Comparison of ENCODE assay signal across 8 cellular contexts in genomic region chr6:113414511-113414910, GRCh38.
DNase-seq lines count a peak whose midpoint lies in the region; ATAC-seq and TF ChIP-seq lines count a peak whose summit lies in the region.

No MANE protein-coding gene starts in this region.

- ATAC-seq in HG02571 (IDR thresholded peaks at IDR 0.05; ENCODE audit: unreplicated experiment) (no peak), GM18498 (IDR thresholded peaks at IDR 0.05; ENCODE audit: unreplicated experiment) (no peak), WTC11 (no peak; the same call in 1 of the 2 replicates)

- TF ChIP-seq CTCF in stomach (IDR thresholded peaks at IDR 0.05): peak in 5 of 7 experiments; percentile 9 to 57 (median 32)
- no peak for TF ChIP-seq CTCF in WTC11 (IDR thresholded peaks at IDR 0.05)

- no peak for TF ChIP-seq POLR2A in stomach (IDR thresholded peaks at IDR 0.05)

- intact Hi-C loops in head of caudate nucleus (cut with DNase I): no loop called here
- intact Hi-C loops in stomach (cut with DNase I; ENCODE audit: low total_unique reads): no loop called here

- POLR2A ChIA-PET in WTC11 (lab: Charles Lee): no interaction called here

- CTCF ChIA-PET in WTC11 (lab: Charles Lee): interaction anchor here (1.5 kb wide), 1 partner anchor 47 kb away, joined by 6 read pairs; no protein-coding TSS in a partner anchor

- no peak overlapping the region for H3K4me3 ChIP-seq in stomach

- H3K9me3 Mint-ChIP-seq in WTC11: no peaks in the 10 kb centered on the region

- no peak overlapping the region for H3K27ac Mint-ChIP-seq in WTC11

- H3K4me1 Mint-ChIP-seq in WTC11: peaks cover 20% of the 10 kb centered on the region

- peaks cover 0 to 27% (median 12%) of the 10 kb centered on the region in 4 donors for H3K4me1 ChIP-seq in stomach

- no peak for TF ChIP-seq EP300 in stomach (IDR thresholded peaks at IDR 0.05)

- H3K27ac ChIP-seq in stomach: no peak overlapping the region

- H3K9me3 ChIP-seq in stomach: no peaks in the 10 kb centered on the region

- H3K36me3 ChIP-seq in stomach: no peaks in the 10 kb centered on the region

- no peak overlapping the region for H3K4me3 Mint-ChIP-seq in WTC11

- no peaks in the 10 kb centered on the region for H3K27me3 ChIP-seq in stomach

- DNase-seq in NCI-H1417 (lab: John Stamatoyannopoulos, UW) (peak in 2 of 3 experiments; percentile 11 to 47), NCI-H1417 treated with DMSO at 0.1 percent for 48 hours (lab: John Stamatoyannopoulos, UW) (no peak), SK-N-DZ (ENCODE audit: low spot score) (peak; percentile 62), head of caudate nucleus (peak in 24 of 42 donors; percentile 9 to 49 (median 22)), stomach (peak; percentile 54), WTC11 (ENCODE audit: low spot score) (no peak)

- WGBS in stomach, 5 donors: 21 to 41% (median 25%) methylated on average over 3 of the region's 3 CpGs

- H3K36me3 Mint-ChIP-seq in WTC11: no peaks in the 10 kb centered on the region

- H3K27me3 Mint-ChIP-seq in WTC11 (ENCODE audit: low read depth): no peaks in the 10 kb centered on the region

TF ChIP-seq in WTC11, 78 proteins besides CTCF, POLR2A, EP300 and RAD21:
- no peak for TF ChIP-seq HMGXB4 (CRISPR knock-in tag; IDR thresholded peaks at IDR 0.05)
- TF ChIP-seq MLX (CRISPR knock-in tag; IDR thresholded peaks at IDR 0.05): no peak
- TF ChIP-seq SMAD3 (CRISPR knock-in tag; IDR thresholded peaks at IDR 0.05; ENCODE audit: borderline replicate concordance): no peak
- TF ChIP-seq TEAD1 (CRISPR knock-in tag; IDR thresholded peaks at IDR 0.05): no peak
- no peak for TF ChIP-seq ZBTB43 (CRISPR knock-in tag; IDR thresholded peaks at IDR 0.05)
- TF ChIP-seq TEAD4 (CRISPR knock-in tag; IDR thresholded peaks at IDR 0.05): no peak
- TF ChIP-seq ZNF423 (CRISPR knock-in tag; IDR thresholded peaks at IDR 0.05): no peak

Comparison
In these comparisons a context has a peak if more than half of its experiments do, and no peak if none do; other contexts are left out.
1. DNase-seq: peak in NCI-H1417 (2 of 3), SK-N-DZ (single experiment), head of caudate nucleus (24 of 42) and stomach (single experiment); none in NCI-H1417 treated with DMSO at 0.1 percent for 48 hours (single experiment) and WTC11 (single experiment).